In the genomic region with DNA sequence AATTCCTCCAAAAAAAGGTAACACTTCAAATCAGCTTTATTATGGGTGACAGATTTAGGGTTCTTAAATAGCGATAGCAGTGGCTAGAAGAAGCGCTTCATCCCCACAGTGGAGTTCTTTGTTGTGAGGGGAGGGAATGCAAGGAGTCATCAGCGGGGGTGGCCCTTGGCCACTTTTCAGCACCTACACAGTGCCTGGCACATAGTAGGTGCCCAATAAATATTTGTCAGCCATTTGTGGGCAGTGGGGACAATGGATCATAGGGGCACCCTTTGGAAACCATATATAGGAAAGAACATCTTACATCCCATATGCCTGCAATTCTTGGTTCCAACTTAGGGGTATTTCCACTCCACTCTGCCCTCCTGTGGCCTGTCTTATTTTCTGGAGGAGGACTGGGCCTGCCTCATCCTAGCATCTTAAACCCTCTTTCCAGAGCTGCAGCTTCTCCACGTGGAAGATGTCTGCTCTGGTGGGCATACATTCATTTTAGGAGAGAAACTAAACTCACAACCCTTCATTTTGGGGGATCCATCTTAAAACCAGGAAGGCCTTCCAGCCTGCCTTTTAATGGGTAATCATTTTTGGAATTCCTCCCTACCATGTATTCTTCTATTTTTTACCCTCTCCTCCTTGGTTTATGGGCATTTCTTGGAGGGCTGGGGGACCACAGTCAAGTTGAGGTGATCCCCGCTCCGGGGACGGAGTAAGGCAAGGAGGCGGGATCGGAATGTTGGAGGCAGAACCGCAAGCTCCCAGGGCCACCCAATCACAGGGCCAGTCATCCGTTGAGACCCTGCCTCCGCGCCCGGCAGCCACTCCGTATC, we compare ENCODE assay signal across 8 cellular contexts. TPM values are rescaled to one million over a fixed set of nuclear protein-coding genes. Genes with fewer than 3 reads are reported as not detected.
DNase-seq lines count a peak whose midpoint lies in the region; ATAC-seq and TF ChIP-seq lines count a peak whose summit lies in the region.

No MANE protein-coding gene starts in this region.

- peak; percentile 72 for TF ChIP-seq CTCF in AG10803 (conservative IDR thresholded peaks at IDR 0.05; ENCODE audit: low read length)
- peak; percentile 67 for TF ChIP-seq CTCF in GM12872 (IDR thresholded peaks at IDR 0.05; ENCODE audit: insufficient read depth, low read depth, low read length)
- peak; percentile 67 for TF ChIP-seq CTCF in MM.1S (IDR thresholded peaks at IDR 0.05; ENCODE audit: low read length)

- peak overlapping the region; percentile 63 for H3K27ac ChIP-seq in MM.1S (ENCODE audit: low read length)

- H3K27ac Mint-ChIP-seq in activated CD8-positive, alpha-beta T cell treated with anti-CD3 and anti-CD28 coated beads, Interleukin-2, amount 10 ng/mL, durations not matched to agents 7 days and 5 days, result peak overlapping the region; percentile 92

- 0 out of 2 replicates have a peak overlapping the region, but pooled peaks have one; percentile 22 for H2AFZ ChIP-seq in MM.1S (ENCODE audit: low read length)

- CTCF ChIA-PET in activated CD8-positive, alpha-beta T cell treated with anti-CD3 and anti-CD28 coated beads, Interleukin-2, amount 10 ng/mL, durations not matched to agents 7 days and 5 days (lab: Charles Lee), result interaction anchor here (0.6 to 2.7 kb wide), 26 partner anchors 11 to 790 kb away, joined by 3 to 28 read pairs (median 4); partner anchors contain the start of genes AGPAT1, ATF6B, DXO and FKBPL

- DNase-seq in AG10803 (ENCODE audit: low read depth) (peak; percentile 61), MM.1S (peak; percentile 47), globus pallidus (ENCODE audit: low spot score) (peak; percentile 76), renal cortical epithelial cell (ENCODE audit: low read depth) (peak; percentile 48)
- DNase-seq in activated CD8-positive, alpha-beta T cell treated with anti-CD3 and anti-CD28 coated beads, Interleukin-2, amount 10 ng/mL, durations not matched to agents 7 days and 5 days, result peak; percentile 61

- H3K4me1 ChIP-seq in MM.1S (ENCODE audit: low read length), result peaks cover 31% of the 10 kb centered on the region

- H3K36me3 Mint-ChIP-seq in activated CD8-positive, alpha-beta T cell treated with anti-CD3 and anti-CD28 coated beads, Interleukin-2, amount 10 ng/mL, durations not matched to agents 7 days and 5 days (ENCODE audit: low read depth), result peaks cover 24% of the 10 kb centered on the region

- H3K9ac ChIP-seq in MM.1S (ENCODE audit: low read length), result peak overlapping the region; percentile 65

- no peaks in the 10 kb centered on the region for H3K9me3 Mint-ChIP-seq in activated CD8-positive, alpha-beta T cell treated with anti-CD3 and anti-CD28 coated beads, Interleukin-2, amount 10 ng/mL, durations not matched to agents 7 days and 5 days (ENCODE audit: insufficient read depth)

- no peaks in the 10 kb centered on the region for H3K27me3 Mint-ChIP-seq in activated CD8-positive, alpha-beta T cell treated with anti-CD3 and anti-CD28 coated beads, Interleukin-2, amount 10 ng/mL, durations not matched to agents 7 days and 5 days (ENCODE audit: low read depth)

- H4K20me1 ChIP-seq in MM.1S (ENCODE audit: insufficient read depth, low read length), result no peaks in the 10 kb centered on the region

- H3K4me3 ChIP-seq in AG10803 (ENCODE audit: low read length), result peak overlapping the region; percentile 65
- H3K4me3 ChIP-seq in MM.1S (ENCODE audit: low read length), result peak overlapping the region; percentile 63

- H3K4me3 Mint-ChIP-seq in activated CD8-positive, alpha-beta T cell treated with anti-CD3 and anti-CD28 coated beads, Interleukin-2, amount 10 ng/mL, durations not matched to agents 7 days and 5 days, result peak overlapping the region; percentile 97

- no peaks in the 10 kb centered on the region for H3K36me3 ChIP-seq in MM.1S (replicated peaks; ENCODE audit: insufficient read depth, low read length)

- POLR2A ChIA-PET in activated CD8-positive, alpha-beta T cell treated with anti-CD3 and anti-CD28 coated beads, Interleukin-2, amount 10 ng/mL, durations not matched to agents 7 days and 5 days (lab: Charles Lee), result interaction anchor here (1.0 to 1.5 kb wide), 7 partner anchors 18 to 650 kb away, joined by 3 to 6 read pairs (median 4); partner anchors contain the start of genes AGPAT1, C6orf47 and TAP2

- H3K27me3 ChIP-seq in MM.1S (replicated peaks; ENCODE audit: insufficient read depth, low read length), result peaks cover 4% of the 10 kb centered on the region; the same call in 1 of the 2 replicates

- peaks cover 33% of the 10 kb centered on the region for H3K4me1 Mint-ChIP-seq in activated CD8-positive, alpha-beta T cell treated with anti-CD3 and anti-CD28 coated beads, Interleukin-2, amount 10 ng/mL, durations not matched to agents 7 days and 5 days (ENCODE audit: low read depth)

- peak overlapping the region; percentile 89 for H3K4me2 ChIP-seq in MM.1S (ENCODE audit: low read depth, low read length)

- H3F3A ChIP-seq in MM.1S (ENCODE audit: insufficient read depth, low read length), result peaks cover 21% of the 10 kb centered on the region; the same call in 1 of the 2 replicates

- peaks cover 19% of the 10 kb centered on the region for H3K79me2 ChIP-seq in MM.1S (ENCODE audit: low read length)

- H3K9me2 ChIP-seq in MM.1S (replicated peaks; ENCODE audit: insufficient read depth, low read length), result no peaks in the 10 kb centered on the region

- peak; percentile 4 for ATAC-seq in activated CD8-positive, alpha-beta T cell treated with anti-CD3 and anti-CD28 coated beads, Interleukin-2, amount 10 ng/mL, durations not matched to agents 7 days and 5 days
- ATAC-seq in HG02970 (IDR thresholded peaks at IDR 0.05; ENCODE audit: low FRiP score, unreplicated experiment), result no peak
- ATAC-seq in GM19452 (IDR thresholded peaks at IDR 0.05; ENCODE audit: unreplicated experiment), result no peak

- no peaks in the 10 kb centered on the region for H3K9me3 ChIP-seq in MM.1S (replicated peaks; ENCODE audit: insufficient read depth, low read length)

RNA-seq across cellular contexts. Expression of gene GPSM3, which starts 2.6 kb away (rescaled TPM):
- total RNA-seq in activated CD8-positive, alpha-beta T cell treated with anti-CD3 and anti-CD28 coated beads, Interleukin-2, amount 10 ng/mL, durations not matched to agents 7 days and 5 days, result 100 to 1,000 TPM; 216 to 223 TPM
- total RNA-seq in renal cortical epithelial cell, result 0.40 and 1.9 TPM in 2 replicates

RNA-seq across cellular contexts. Expression of gene PBX2, which starts 5.0 kb away (rescaled TPM):
- total RNA-seq in activated CD8-positive, alpha-beta T cell treated with anti-CD3 and anti-CD28 coated beads, Interleukin-2, amount 10 ng/mL, durations not matched to agents 7 days and 5 days, result 10 to 100 TPM; 60.5 to 68.5 TPM
- 32.0 and 55.9 TPM in 2 replicates for total RNA-seq in renal cortical epithelial cell

RNA-seq across cellular contexts. Expression of gene AGER, which starts 11.0 kb away (rescaled TPM):
- total RNA-seq in activated CD8-positive, alpha-beta T cell treated with anti-CD3 and anti-CD28 coated beads, Interleukin-2, amount 10 ng/mL, durations not matched to agents 7 days and 5 days, result 10 to 100 TPM; 27.8 to 29.9 TPM
- total RNA-seq in renal cortical epithelial cell, result 0.60 TPM in 1 of 2 replicates, not detected in the other

RNA-seq across cellular contexts. Expression of gene RNF5, which starts 16.8 kb away (rescaled TPM):
- total RNA-seq in activated CD8-positive, alpha-beta T cell treated with anti-CD3 and anti-CD28 coated beads, Interleukin-2, amount 10 ng/mL, durations not matched to agents 7 days and 5 days, result 10 to 100 TPM; 40.4 to 43.3 TPM
- total RNA-seq in renal cortical epithelial cell, result 58.8 and 80.2 TPM in 2 replicates

RNA-seq across cellular contexts. Expression of gene AGPAT1, which starts 19.2 kb away (rescaled TPM):
- total RNA-seq in activated CD8-positive, alpha-beta T cell treated with anti-CD3 and anti-CD28 coated beads, Interleukin-2, amount 10 ng/mL, durations not matched to agents 7 days and 5 days, result 10 to 100 TPM; 40.4 to 46.6 TPM
- total RNA-seq in renal cortical epithelial cell, result 9.9 and 30.8 TPM in 2 replicates

Comparison
In these comparisons a context has a peak if more than half of its experiments do, and no peak if none do; other contexts are left out.
1. RNA of gene GPSM3, which starts 2.6 kb away (total RNA-seq): 216 to 223 TPM in activated CD8-positive, alpha-beta T cell treated with anti-CD3 and anti-CD28 coated beads, Interleukin-2, amount 10 ng/mL, durations not matched to agents 7 days and 5 days; 0.40 to 1.9 TPM in renal cortical epithelial cell; every median in the first group is over 10 times any median in the second.
2. RNA of gene AGER, which starts 11.0 kb away (total RNA-seq): 27.8 to 29.9 TPM in activated CD8-positive, alpha-beta T cell treated with anti-CD3 and anti-CD28 coated beads, Interleukin-2, amount 10 ng/mL, durations not matched to agents 7 days and 5 days; 0.60 TPM in renal cortical epithelial cell; every median in the first group is over 10 times any median in the second.
3. Peak in every context shown above with its lines, with median percentiles within 50 percentile points of each other: DNase-seq and CTCF ChIP-seq.